1 cellular context compared by ENCODE assay signal in the genomic region with DNA sequence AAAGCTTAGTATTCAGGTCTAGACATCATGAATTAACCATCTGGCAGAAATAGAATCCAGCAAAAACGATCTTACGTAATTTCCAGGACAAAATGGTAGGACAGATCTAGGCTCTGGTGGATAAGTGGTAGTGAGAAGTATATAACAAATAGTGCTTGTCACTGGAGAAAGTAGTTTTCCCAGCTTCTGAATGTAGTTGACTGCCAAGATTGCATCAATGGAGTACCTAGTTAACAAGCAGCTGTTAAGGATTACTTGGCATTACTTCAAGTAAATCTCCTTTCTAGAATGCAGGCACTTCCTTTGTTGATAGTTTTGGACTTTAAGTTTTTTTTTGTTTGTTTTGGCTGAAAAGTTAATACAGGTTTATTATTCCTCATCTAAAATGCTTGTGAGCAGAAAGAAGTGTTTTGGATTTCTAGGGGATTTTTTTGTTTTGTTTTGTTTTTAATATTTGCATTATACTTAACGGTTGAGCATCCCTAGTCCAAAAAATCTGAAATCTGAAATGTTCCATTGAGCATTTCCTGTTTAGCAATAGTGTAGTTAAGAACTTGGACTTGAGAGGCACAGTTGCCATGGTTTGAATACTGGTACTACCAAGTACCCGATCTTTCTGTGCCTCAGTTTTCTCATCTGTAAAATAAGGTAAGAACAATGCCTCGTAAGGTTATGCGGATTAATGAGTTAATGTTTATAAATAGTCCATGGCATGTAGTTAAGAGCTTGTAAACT.
A peak's percentile ranks its signal among the peaks of the same experiment; 100 is the strongest.
TF ChIP-seq lines count a peak whose summit lies in the region.

No MANE protein-coding gene starts in this region.

TF ChIP-seq in IMR-90, 13 proteins besides CTCF, POLR2A, EP300 and RAD21:
- TF ChIP-seq USF2 (IDR thresholded peaks at IDR 0.05; ENCODE audit: low read depth, low read length): no peak
- no peak for TF ChIP-seq ELK1 (IDR thresholded peaks at IDR 0.05; ENCODE audit: borderline replicate concordance, low read depth, low read length)
- TF ChIP-seq RCOR1 (IDR thresholded peaks at IDR 0.05; ENCODE audit: insufficient replicate concordance, low read length): no peak
- no peak for TF ChIP-seq RFX5 (IDR thresholded peaks at IDR 0.05; ENCODE audit: low read depth, low read length)
- 0 out of 2 replicates have a peak, but pooled peaks have one; percentile 3 for TF ChIP-seq CEBPB (IDR thresholded peaks at IDR 0.05; ENCODE audit: low read depth, low read length)
- TF ChIP-seq MAFK (IDR thresholded peaks at IDR 0.05; ENCODE audit: low read depth, low read length): no peak
- TF ChIP-seq BHLHE40 (IDR thresholded peaks at IDR 0.05; ENCODE audit: low read depth, low read length): no peak
